Comparison of ENCODE assay signal across 7 cellular contexts in genomic region chr9:93451762-93452709, GRCh38. TPM values are rescaled to one million over a fixed set of nuclear protein-coding genes. Genes with fewer than 3 reads are reported as not detected.
DNase-seq lines count a peak whose midpoint lies in the region; ATAC-seq, FAIRE-seq and TF ChIP-seq lines count a peak whose summit lies in the region.

No MANE protein-coding gene starts in this region.

- dilution Hi-C loops in keratinocyte (cut with MboI; ENCODE audit: extremely low pct_ligation_motif_present, low sequenced_read_pairs) = no loop called here

- H4K20me1 ChIP-seq in keratinocyte (ENCODE audit: control insufficient read depth, extremely low read depth, insufficient read depth, low read length) = peaks cover 4% of the 10 kb centered on the region

- H3K4me1 ChIP-seq in breast epithelium (peaks cover 0 to 14% of the 10 kb centered on the region in 2 donors), keratinocyte (ENCODE audit: control insufficient read depth, extremely low read depth, insufficient read depth, low read length) (peaks cover 25% of the 10 kb centered on the region)

- H3K4me2 ChIP-seq in keratinocyte (ENCODE audit: control insufficient read depth, extremely low read depth, insufficient read depth, low read depth, low read length) = peak overlapping the region; percentile 77

- H3K4me3 ChIP-seq in breast epithelium (peak overlapping the region; percentile 88 to 98 (median 92)), keratinocyte (ENCODE audit: control insufficient read depth in 2 of 3, extremely low read depth in 1 of 3, insufficient read depth in 2 of 3, low read depth in 1 of 3, low read length in 3 of 3) (peak overlapping the region; percentile 90 to 96 (median 92))

- ATAC-seq in GM18502 (IDR thresholded peaks at IDR 0.05; ENCODE audit: poor library complexity, unreplicated experiment) (peak; percentile 17), HG03460 (IDR thresholded peaks at IDR 0.05; ENCODE audit: unreplicated experiment) (peak; percentile 18)

- H3K9me3 ChIP-seq in breast epithelium (no peaks in the 10 kb centered on the region), keratinocyte (ENCODE audit: control insufficient read depth, low read depth, low read length) (no peaks in the 10 kb centered on the region)

- peaks cover 55% of the 10 kb centered on the region for H3K79me2 ChIP-seq in keratinocyte (ENCODE audit: control insufficient read depth, insufficient read depth, low read length)

- TF ChIP-seq POLR2A in breast epithelium (IDR thresholded peaks at IDR 0.05) = no peak

- TF ChIP-seq CTCF in VCaP (conservative IDR thresholded peaks at IDR 0.05) (peak; percentile 22; the same call in 1 of the 2 replicates), breast epithelium (IDR thresholded peaks at IDR 0.05) (peak in 2 of 3 donors; percentile 24 to 26), keratinocyte (optimal IDR thresholded peaks at IDR 0.05 in 1 of 3, IDR thresholded peaks at IDR 0.05 in 1 of 3, conservative IDR thresholded peaks at IDR 0.05 in 1 of 3; ENCODE audit: extremely low read depth in 1 of 3, insufficient read depth in 2 of 3, low read length in 3 of 3) (peak in 1 of 3 experiments; percentile 10)

- H3K27ac ChIP-seq in VCaP (peak overlapping the region; percentile 96), breast epithelium (peak overlapping the region; percentile 90 to 99), keratinocyte (ENCODE audit: control insufficient read depth, insufficient read depth, low read length) (peak overlapping the region; percentile 85)

- no peaks in the 10 kb centered on the region for H3K9me1 ChIP-seq in keratinocyte (ENCODE audit: control insufficient read depth, extremely low read depth, insufficient read depth, low read length)

- DNase-seq in breast epithelium (ENCODE audit: low spot score in 2 of 2) (no peak), keratinocyte (ENCODE audit: low read depth, low spot score) (no peak), NCI-H1048 (lab: John Stamatoyannopoulos, UW) (no peak)
- DNase-seq in stimulated activated CD4-positive, alpha-beta T cell treated with anti-CD3 and anti-CD28 coated beads, Interleukin-12 subunit alpha, Interleukin-12 subunit beta, amount 100 ng/mL, for 48 hours (ENCODE audit: low read depth in 2 of 3, low spot score in 1 of 3) = peak; percentile 17 to 39 (median 24)

- H2AFZ ChIP-seq in keratinocyte (ENCODE audit: control insufficient read depth, low read length) = peak overlapping the region; percentile 49

- no peaks in the 10 kb centered on the region for H3K27me3 ChIP-seq in breast epithelium
- no peaks in the 10 kb centered on the region for H3K27me3 ChIP-seq in keratinocyte (ENCODE audit: control insufficient read depth, extremely low read depth, insufficient read depth, low read length)

- intact Hi-C loops in breast epithelium (cut with DNase I; ENCODE audit: low total_unique reads) = loop anchor here (10.0 kb wide), 1 partner anchor 123 kb away; the partner anchor contains the start of gene PHF2

- H3K9ac ChIP-seq in keratinocyte (ENCODE audit: control insufficient read depth, extremely low read depth, insufficient read depth, low read length) = peak overlapping the region; percentile 92

- FAIRE-seq in keratinocyte (lab: Jason Lieb, UNC) = no peak

- H3K36me3 ChIP-seq in breast epithelium (no peaks in the 10 kb centered on the region), keratinocyte (ENCODE audit: control insufficient read depth in 2 of 2, extremely low read depth in 1 of 2, insufficient read depth in 2 of 2, low read length in 2 of 2) (peaks cover 4 to 10% of the 10 kb centered on the region in 2 experiments)

RNA-seq across cellular contexts. Expression of gene FAM120A, which starts 0.6 kb away (rescaled TPM):
- total RNA-seq in breast epithelium = 100 to 1,000 TPM in 1 of 3 donors, 10 to 100 TPM in 2; 71.0 to 103 (median 89.6) TPM
- polyA plus RNA-seq in keratinocyte = 51.6 to 88.3 TPM (median 79.2 TPM) in 3 replicates
- 17.0 TPM for polyA plus RNA-seq in keratinocyte (2011; ENCODE audit: low read depth)
- 67.8 and 81.6 TPM in 2 replicates for polyA plus RNA-seq in keratinocyte (2011; cell fraction: cytosol; rRNA removed)
- 78.2 and 93.4 TPM in 2 replicates for polyA plus RNA-seq in keratinocyte (2011; cell fraction: nucleus; rRNA removed)
- polyA plus RNA-seq in keratinocyte (2012; ENCODE audit: low replicate concordance) = 28.9 and 92.0 TPM in 2 replicates
- polyA minus RNA-seq in keratinocyte = 161 to 235 TPM (median 181 TPM) in 3 replicates
- 184 TPM for polyA minus RNA-seq in keratinocyte (2011; cell fraction: cytosol; rRNA and poly(A)+ RNA removed)
- 108 and 148 TPM in 2 replicates for polyA minus RNA-seq in keratinocyte (2011; cell fraction: nucleus; rRNA and poly(A)+ RNA removed)

RNA-seq across cellular contexts. Expression of gene FAM120AOS, which starts 1.3 kb away (rescaled TPM):
- total RNA-seq in breast epithelium = 10 to 100 TPM; 60.3 to 70.4 (median 62.9) TPM
- 15.6 to 18.6 TPM (median 16.1 TPM) in 3 replicates for polyA plus RNA-seq in keratinocyte
- 8.2 TPM for polyA plus RNA-seq in keratinocyte (2011; ENCODE audit: low read depth)
- polyA plus RNA-seq in keratinocyte (2011; cell fraction: cytosol; rRNA removed) = 11.9 and 20.7 TPM in 2 replicates
- polyA plus RNA-seq in keratinocyte (2011; cell fraction: nucleus; rRNA removed) = 12.7 and 14.1 TPM in 2 replicates
- 11.6 and 13.0 TPM in 2 replicates for polyA plus RNA-seq in keratinocyte (2012; ENCODE audit: low replicate concordance)
- 4.4 to 11.1 TPM (median 8.6 TPM) in 3 replicates for polyA minus RNA-seq in keratinocyte
- 9.8 TPM for polyA minus RNA-seq in keratinocyte (2011; cell fraction: cytosol; rRNA and poly(A)+ RNA removed)
- polyA minus RNA-seq in keratinocyte (2011; cell fraction: nucleus; rRNA and poly(A)+ RNA removed) = 4.3 and 5.7 TPM in 2 replicates

Comparison
In these comparisons a context has a peak if more than half of its experiments do, and no peak if none do; other contexts are left out.
1. DNase-seq: peak in stimulated activated CD4-positive, alpha-beta T cell treated with anti-CD3 and anti-CD28 coated beads, Interleukin-12 subunit alpha, Interleukin-12 subunit beta, amount 100 ng/mL, for 48 hours (3 of 3); none in breast epithelium (0 of 2), keratinocyte (single experiment) and NCI-H1048 (single experiment).
2. Peak in every context shown above with its lines, with median percentiles within 50 percentile points of each other: H3K27ac ChIP-seq.